In the genomic region with DNA sequence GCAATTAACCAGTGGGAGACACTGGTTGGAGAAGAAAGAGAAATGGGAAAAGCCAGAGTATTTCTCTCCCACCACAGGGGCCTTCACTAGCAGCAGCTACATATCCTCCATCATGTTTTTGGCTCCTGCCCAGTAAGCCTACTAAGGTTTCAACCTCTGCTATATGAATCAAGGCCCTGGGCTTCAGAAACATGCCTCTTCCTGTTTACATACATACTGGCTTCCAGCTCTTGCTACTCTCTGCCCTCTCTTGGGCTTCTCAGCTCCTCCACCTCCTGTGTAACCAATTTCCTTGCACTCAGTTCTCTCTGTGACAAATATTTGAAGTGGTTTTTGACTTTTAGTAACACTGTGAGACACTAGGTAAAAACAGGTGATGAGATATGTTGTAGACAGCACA, we compare ENCODE assay signal across 16 cellular contexts.
A peak's percentile ranks its signal among the peaks of the same experiment; 100 is the strongest.
DNase-seq lines count a peak whose midpoint lies in the region; ATAC-seq, FAIRE-seq and TF ChIP-seq lines count a peak whose summit lies in the region.
"Had no signal": no experiment of that assay in that cellular context is flagged by ENCODE, and none has a peak within 500 bp of the region (broad histone marks: within the 10 kb centered on the region; RNA-seq: fewer than 3 reads in every experiment).

No MANE protein-coding gene starts in this region.

- H3K4me3 ChIP-seq in K562 (no peak overlapping the region), neural progenitor cell (no peak overlapping the region)
- H3K4me3 ChIP-seq: spleen had no signal

- H3K36me3 ChIP-seq in K562 (ENCODE audit: control insufficient read depth, insufficient read depth, low read length) (no peaks in the 10 kb centered on the region), neural progenitor cell (no peaks in the 10 kb centered on the region)
- H3K36me3 ChIP-seq: spleen had no signal

- H3K27ac Mint-ChIP-seq in neural progenitor cell = no peak overlapping the region
- H3K27ac Mint-ChIP-seq: activated T-helper 17 cell treated with anti-CD3 and anti-CD28 coated beads, Interleukin-2, amount 50 U/mL, for 72 hours; effector memory CD8-positive, alpha-beta T cell had no signal

- H4K20me1 ChIP-seq in K562 (replicated peaks; ENCODE audit: control insufficient read depth, insufficient read depth, low read length) = no peaks in the 10 kb centered on the region
- H4K20me1 ChIP-seq in neural progenitor cell (ENCODE audit: low read depth) = no peaks in the 10 kb centered on the region

- TF ChIP-seq CTCF in K562 (IDR thresholded peaks at IDR 0.05 in 2 of 3, conservative IDR thresholded peaks at IDR 0.05 in 1 of 3; ENCODE audit: insufficient read depth in 2 of 3, low read depth in 1 of 3, low read length in 3 of 3) (no peak), neural progenitor cell (IDR thresholded peaks at IDR 0.05) (no peak)

- no peaks in the 10 kb centered on the region for H3K36me3 Mint-ChIP-seq in neural progenitor cell

- no peak overlapping the region for H3K4me3 Mint-ChIP-seq in neural progenitor cell
- H3K4me3 Mint-ChIP-seq: activated T-helper 17 cell treated with anti-CD3 and anti-CD28 coated beads, Interleukin-2, amount 50 U/mL, for 72 hours; effector memory CD8-positive, alpha-beta T cell had no signal

- in situ Hi-C loops in K562 (cut with MboI) = no loop called here

- TF ChIP-seq POLR2A in K562 (conservative IDR thresholded peaks at IDR 0.05) = no peak

- peak; percentile 19 for DNase-seq in NCI-H1092 treated with DMSO at 0.1 percent for 48 hours (lab: John Stamatoyannopoulos, UW)
- DNase-seq in NCI-H1092 (lab: John Stamatoyannopoulos, UW) = no peak
- DNase-seq in NCI-H2029 (lab: John Stamatoyannopoulos, UW) = peak; percentile 94
- no peak for DNase-seq in K562 (ENCODE audit: extremely low read depth in 1 of 4, low spot score in 3 of 4)
- DNase-seq in neural progenitor cell (ENCODE audit: low spot score) = no peak
- DNase-seq in NCI-H187 treated with DMSO at 0.1 percent for 48 hours (lab: John Stamatoyannopoulos, UW) = no peak
- DNase-seq in left cardiac atrium = no peak
- no peak for DNase-seq in stimulated activated CD4-positive, alpha-beta T cell treated with anti-CD3 and anti-CD28 coated beads, Interleukin-4, amount 100 ng/mL, for 1 hour
- DNase-seq: effector memory CD8-positive, alpha-beta T cell; head of caudate nucleus; left ventricle myocardium superior; NCI-H1417 treated with DMSO at 0.1 percent for 48 hours; OCI-M1; spleen had no signal

- no peaks in the 10 kb centered on the region for H3K9me1 ChIP-seq in K562 (ENCODE audit: control insufficient read depth, insufficient read depth, low read length)

- H3F3A ChIP-seq in neural progenitor cell (ENCODE audit: low read depth) = no peaks in the 10 kb centered on the region

- no peaks in the 10 kb centered on the region for H3K27me3 Mint-ChIP-seq in neural progenitor cell (ENCODE audit: insufficient read depth, low read depth)
- H3K27me3 Mint-ChIP-seq: activated T-helper 17 cell treated with anti-CD3 and anti-CD28 coated beads, Interleukin-2, amount 50 U/mL, for 72 hours; effector memory CD8-positive, alpha-beta T cell had no signal

- H3K27me3 ChIP-seq in K562 (ENCODE audit: control insufficient read depth in 2 of 2, insufficient read depth in 2 of 2, low read length in 2 of 2) (no peaks in the 10 kb centered on the region), neural progenitor cell (no peaks in the 10 kb centered on the region)
- H3K27me3 ChIP-seq: spleen had no signal

- H3K9ac ChIP-seq in K562 (ENCODE audit: insufficient read depth in 1 of 2, low read depth in 2 of 2, low read length in 2 of 2) = no peak overlapping the region
- no peak overlapping the region for H3K9ac ChIP-seq in neural progenitor cell

- POLR2A ChIA-PET in K562 (lab: Yijun Ruan, JAX) = no interaction called here

- H3K27ac ChIP-seq in K562 (ENCODE audit: extremely low read depth, low read depth, low read length) (no peak overlapping the region), neural progenitor cell (no peak overlapping the region)
- H3K27ac ChIP-seq: 22Rv1, spleen had no signal

- H3K9me3 Mint-ChIP-seq in neural progenitor cell = no peaks in the 10 kb centered on the region

- H3K9me3 ChIP-seq in K562 (replicated peaks; ENCODE audit: control insufficient read depth, insufficient read depth, low read depth, low read length) (no peaks in the 10 kb centered on the region), neural progenitor cell (ENCODE audit: low read depth) (no peaks in the 10 kb centered on the region)
- H3K9me3 ChIP-seq: spleen had no signal

- CTCF ChIA-PET in K562 (lab: Yijun Ruan, JAX; ENCODE audit: low intra/inter-chr PET ratio) = no interaction called here

- intact Hi-C loops in K562 (cut with micrococcal nuclease) (no loop called here), left cardiac atrium (cut with DNase I) (no loop called here)

- no peaks in the 10 kb centered on the region for H3K4me1 Mint-ChIP-seq in neural progenitor cell
- H3K4me1 Mint-ChIP-seq: activated T-helper 17 cell treated with anti-CD3 and anti-CD28 coated beads, Interleukin-2, amount 50 U/mL, for 72 hours had no signal

- no TSS peak for BruUV-seq in K562 (replicated peaks; lab: Mats Ljungman, UMichigan)

- H2AFZ ChIP-seq in K562 (ENCODE audit: low read depth, low read length) = peak overlapping the region; percentile 32; the same call in 1 of the 2 replicates
- peak overlapping the region; percentile 1 for H2AFZ ChIP-seq in neural progenitor cell (replicated peaks)

- H3K4me1 ChIP-seq in K562 (replicated peaks in 1 of 2; ENCODE audit: control insufficient read depth in 2 of 2, insufficient read depth in 2 of 2, low read length in 2 of 2) = no peaks in the 10 kb centered on the region
- no peaks in the 10 kb centered on the region for H3K4me1 ChIP-seq in neural progenitor cell
- H3K4me1 ChIP-seq: spleen had no signal

- ATAC-seq in K562 = no peak; the same call in 2 of the 3 replicates
- ATAC-seq in left cardiac atrium = no peak
- ATAC-seq: activated T-helper 17 cell treated with anti-CD3 and anti-CD28 coated beads, Interleukin-2, amount 50 U/mL, for 72 hours; effector memory CD8-positive, alpha-beta T cell; left ventricle myocardium superior had no signal

- H3K4me2 ChIP-seq in K562 (ENCODE audit: insufficient read depth, low read length) (no peak overlapping the region), neural progenitor cell (no peak overlapping the region)

- no peak for TF ChIP-seq RAD21 in K562 (CRISPR knock-in tag; conservative IDR thresholded peaks at IDR 0.05 in 1 of 2, IDR thresholded peaks at IDR 0.05 in 1 of 2)

- TF ChIP-seq EP300 in K562 (IDR thresholded peaks at IDR 0.05; ENCODE audit: low read length) = no peak

- H3K79me2 ChIP-seq in K562 (ENCODE audit: control insufficient read depth, insufficient read depth, low read length) (no peaks in the 10 kb centered on the region), neural progenitor cell (ENCODE audit: low read depth) (no peaks in the 10 kb centered on the region)

- no peak for FAIRE-seq in K562 (lab: Jason Lieb, UNC)

TF ChIP-seq in K562, 482 proteins besides CTCF, POLR2A, EP300 and RAD21:
- TF ChIP-seq MIER1 (IDR thresholded peaks at IDR 0.05; ENCODE audit: low read depth) = no peak
- no peak for TF ChIP-seq ZNF165 (CRISPR knock-in tag; IDR thresholded peaks at IDR 0.05; ENCODE audit: borderline replicate concordance)
- no peak for TF ChIP-seq POLR2AphosphoS5 (IDR thresholded peaks at IDR 0.05; ENCODE audit: control insufficient read depth, insufficient read depth, low read depth, low read length)
- TF ChIP-seq, protein P1, sequence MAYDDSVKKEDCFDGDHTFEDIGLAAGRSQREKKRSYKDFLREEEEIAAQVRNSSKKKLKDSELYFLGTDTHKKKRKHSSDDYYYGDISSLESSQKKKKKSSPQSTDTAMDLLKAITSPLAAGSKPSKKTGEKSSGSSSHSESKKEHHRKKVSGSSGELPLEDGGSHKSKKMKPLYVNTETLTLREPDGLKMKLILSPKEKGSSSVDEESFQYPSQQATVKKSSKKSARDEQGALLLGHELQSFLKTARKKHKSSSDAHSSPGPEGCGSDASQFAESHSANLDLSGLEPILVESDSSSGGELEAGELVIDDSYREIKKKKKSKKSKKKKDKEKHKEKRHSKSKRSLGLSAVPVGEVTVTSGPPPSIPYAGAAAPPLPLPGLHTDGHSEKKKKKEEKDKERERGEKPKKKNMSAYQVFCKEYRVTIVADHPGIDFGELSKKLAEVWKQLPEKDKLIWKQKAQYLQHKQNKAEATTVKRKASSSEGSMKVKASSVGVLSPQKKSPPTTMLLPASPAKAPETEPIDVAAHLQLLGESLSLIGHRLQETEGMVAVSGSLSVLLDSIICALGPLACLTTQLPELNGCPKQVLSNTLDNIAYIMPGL (CRISPR knock-in tag; IDR thresholded peaks at IDR 0.05) = no peak
- TF ChIP-seq, protein P2, sequence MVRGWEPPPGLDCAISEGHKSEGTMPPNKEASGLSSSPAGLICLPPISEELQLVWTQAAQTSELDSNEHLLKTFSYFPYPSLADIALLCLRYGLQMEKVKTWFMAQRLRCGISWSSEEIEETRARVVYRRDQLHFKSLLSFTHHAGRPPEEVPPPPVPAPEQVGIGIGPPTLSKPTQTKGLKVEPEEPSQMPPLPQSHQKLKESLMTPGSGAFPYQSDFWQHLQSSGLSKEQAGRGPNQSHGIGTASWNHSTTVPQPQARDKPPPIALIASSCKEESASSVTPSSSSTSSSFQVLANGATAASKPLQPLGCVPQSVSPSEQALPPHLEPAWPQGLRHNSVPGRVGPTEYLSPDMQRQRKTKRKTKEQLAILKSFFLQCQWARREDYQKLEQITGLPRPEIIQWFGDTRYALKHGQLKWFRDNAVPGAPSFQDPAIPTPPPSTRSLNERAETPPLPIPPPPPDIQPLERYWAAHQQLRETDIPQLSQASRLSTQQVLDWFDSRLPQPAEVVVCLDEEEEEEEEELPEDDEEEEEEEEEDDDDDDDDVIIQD (CRISPR knock-in tag; IDR thresholded peaks at IDR 0.05) = no peak

Comparison
In these comparisons a context has a peak if more than half of its experiments do, and no peak if none do; other contexts are left out.
1. DNase-seq: peak in NCI-H1092 treated with DMSO at 0.1 percent for 48 hours (single experiment) and NCI-H2029 (single experiment); none in NCI-H1092 (single experiment), K562 (0 of 4), neural progenitor cell (single experiment), NCI-H187 treated with DMSO at 0.1 percent for 48 hours (single experiment), left cardiac atrium (single experiment) and stimulated activated CD4-positive, alpha-beta T cell treated with anti-CD3 and anti-CD28 coated beads, Interleukin-4, amount 100 ng/mL, for 1 hour (single experiment).